Comparison of ENCODE assay signal across 21 cellular contexts in genomic region chr16:56334761-56335160, GRCh38.
"Had no signal": no experiment of that assay in that cellular context is flagged by ENCODE, and none has a peak within 500 bp of the region (broad histone marks: within the 10 kb centered on the region; RNA-seq: fewer than 3 reads in every experiment).

No MANE protein-coding gene starts in this region.

- H3K27ac Mint-ChIP-seq: activated B cell treated with CpG ODN at 0.5 μM for 24 hours; activated CD8-positive, alpha-beta T cell treated with anti-CD3 and anti-CD28 coated beads, Interleukin-2, amount 10 ng/mL, durations not matched to agents 7 days and 5 days; activated naive CD8-positive, alpha-beta T cell treated with anti-CD3 and anti-CD28 coated beads for 36 hours; dendritic cell treated with granulocyte-macrophage colony-stimulating factor and Interleukin-4, amounts not matched to agents 40 ng/mL and 50 ng/mL, for 4 days; effector memory CD8-positive, alpha-beta T cell; natural killer cell treated with Interleukin-12 subunit alpha and Interleukin-12 subunit beta and Interleukin-15 and Interleukin-18, amount 100 ng/mL, for 72 hours; T-helper 17 cell had no signal

- H3K9me3 Mint-ChIP-seq: activated B cell treated with CpG ODN at 0.5 μM for 24 hours; activated naive CD8-positive, alpha-beta T cell treated with anti-CD3 and anti-CD28 coated beads for 36 hours; dendritic cell treated with granulocyte-macrophage colony-stimulating factor and Interleukin-4, amounts not matched to agents 40 ng/mL and 50 ng/mL, for 4 days; effector memory CD8-positive, alpha-beta T cell; natural killer cell treated with Interleukin-12 subunit alpha and Interleukin-12 subunit beta and Interleukin-15 and Interleukin-18, amount 100 ng/mL, for 72 hours had no signal

- H3K27ac ChIP-seq: left lung had no signal

- H3K27me3 Mint-ChIP-seq: activated B cell treated with CpG ODN at 0.5 μM for 24 hours; activated naive CD8-positive, alpha-beta T cell treated with anti-CD3 and anti-CD28 coated beads for 36 hours; brain; effector memory CD8-positive, alpha-beta T cell; natural killer cell treated with Interleukin-12 subunit alpha and Interleukin-12 subunit beta and Interleukin-15 and Interleukin-18, amount 100 ng/mL, for 72 hours; T-helper 17 cell had no signal

- H3K27me3 ChIP-seq: left lung had no signal

- H3K4me1 ChIP-seq: left lung had no signal

- H3K4me3 ChIP-seq: left lung had no signal

- DNase-seq: activated B cell treated with CpG ODN at 0.5 μM for 24 hours; activated CD4-positive, alpha-beta T cell treated with anti-CD3 and anti-CD28 coated beads for 48 hours; activated CD8-positive, alpha-beta memory T cell treated with anti-CD3 and anti-CD28 coated beads, Interleukin-2, amount 50 U/mL, for 4 hours; activated CD8-positive, alpha-beta T cell treated with anti-CD3 and anti-CD28 coated beads, Interleukin-2, amount 10 ng/mL, durations not matched to agents 7 days and 5 days; activated gamma-delta T cell; activated naive CD8-positive, alpha-beta T cell treated with anti-CD3 and anti-CD28 coated beads for 36 hours; activated T-cell treated with anti-CD3 and anti-CD28 coated beads, Interleukin-2, amount 50 U/mL, for 48 hours; amygdala; cerebellar nuclear complex; effector memory CD8-positive, alpha-beta T cell; islet precursor cell; occipital lobe; small intestine; stimulated activated CD4-positive, alpha-beta T cell treated with anti-CD3 and anti-CD28 coated beads, Interleukin-4, amount 100 ng/mL, for 24 hours; stimulated activated naive CD4-positive, alpha-beta T cell treated with Interleukin-2 at 50 U/mL for 16 hours; T-helper 17 cell had no signal

- H3K4me3 Mint-ChIP-seq: activated B cell treated with CpG ODN at 0.5 μM for 24 hours; activated CD8-positive, alpha-beta T cell treated with anti-CD3 and anti-CD28 coated beads, Interleukin-2, amount 10 ng/mL, durations not matched to agents 7 days and 5 days; activated naive CD8-positive, alpha-beta T cell treated with anti-CD3 and anti-CD28 coated beads for 36 hours; brain; dendritic cell treated with granulocyte-macrophage colony-stimulating factor and Interleukin-4, amounts not matched to agents 40 ng/mL and 50 ng/mL, for 4 days; effector memory CD8-positive, alpha-beta T cell; natural killer cell treated with Interleukin-12 subunit alpha and Interleukin-12 subunit beta and Interleukin-15 and Interleukin-18, amount 100 ng/mL, for 72 hours; T-helper 17 cell had no signal

- H3K9me3 ChIP-seq: left lung had no signal

- H3K36me3 ChIP-seq: left lung had no signal

- H3K4me1 Mint-ChIP-seq: activated B cell treated with CpG ODN at 0.5 μM for 24 hours; activated naive CD8-positive, alpha-beta T cell treated with anti-CD3 and anti-CD28 coated beads for 36 hours; brain had no signal

- H3K36me3 Mint-ChIP-seq: activated naive CD8-positive, alpha-beta T cell treated with anti-CD3 and anti-CD28 coated beads for 36 hours; natural killer cell treated with Interleukin-12 subunit alpha and Interleukin-12 subunit beta and Interleukin-15 and Interleukin-18, amount 100 ng/mL, for 72 hours had no signal

- ATAC-seq: activated CD8-positive, alpha-beta T cell treated with anti-CD3 and anti-CD28 coated beads, Interleukin-2, amount 10 ng/mL, durations not matched to agents 7 days and 5 days; effector memory CD8-positive, alpha-beta T cell; left lung; natural killer cell treated with Interleukin-12 subunit alpha and Interleukin-12 subunit beta and Interleukin-15 and Interleukin-18, amount 100 ng/mL, for 72 hours; right cardiac atrium; T-helper 17 cell had no signal
